9 cellular contexts compared by ENCODE assay signal in the genomic region with DNA sequence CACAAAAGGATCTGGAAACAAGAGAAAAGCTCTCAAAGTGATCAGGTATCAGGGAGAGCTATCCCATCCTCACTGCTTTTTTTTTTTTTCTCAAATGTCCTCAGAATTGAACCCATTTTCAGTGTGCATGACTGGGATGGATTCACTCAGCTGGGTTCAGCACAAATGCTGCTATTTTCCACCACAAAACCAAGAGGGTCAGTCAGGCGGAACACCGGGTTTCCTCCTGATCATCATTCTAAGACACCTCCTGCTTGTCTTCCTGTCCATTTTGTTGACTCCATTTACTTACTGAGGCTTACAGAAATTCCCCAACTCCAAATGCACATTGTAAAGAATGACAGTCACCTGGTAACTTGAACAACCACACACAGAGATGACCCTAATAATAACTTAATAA. TPM values are rescaled to one million over a fixed set of nuclear protein-coding genes. Genes with fewer than 3 reads are reported as not detected.
DNase-seq lines count a peak whose midpoint lies in the region; ATAC-seq and TF ChIP-seq lines count a peak whose summit lies in the region.
"Had no signal": no experiment of that assay in that cellular context is flagged by ENCODE, and none has a peak within 500 bp of the region (broad histone marks: within the 10 kb centered on the region; RNA-seq: fewer than 3 reads in every experiment).

No MANE protein-coding gene starts in this region.

- H3K36me3 Mint-ChIP-seq in progenitor cell of endocrine pancreas (ENCODE audit: insufficient read depth), result no peaks in the 10 kb centered on the region
- H3K36me3 Mint-ChIP-seq in activated CD4-positive, alpha-beta memory T cell treated with anti-CD3 and anti-CD28 coated beads for 36 hours, result no peaks in the 10 kb centered on the region
- no peaks in the 10 kb centered on the region for H3K36me3 Mint-ChIP-seq in CD8-positive, alpha-beta T cell
- no peaks in the 10 kb centered on the region for H3K36me3 Mint-ChIP-seq in CD4-positive, alpha-beta memory T cell

- no peaks in the 10 kb centered on the region for H3K79me2 ChIP-seq in ACC112 (ENCODE audit: control insufficient read depth, insufficient read depth, low read length, unreplicated experiment)

- no peaks in the 10 kb centered on the region for H3K4me1 Mint-ChIP-seq in progenitor cell of endocrine pancreas (ENCODE audit: low read depth)
- peaks cover 29% of the 10 kb centered on the region for H3K4me1 Mint-ChIP-seq in activated CD4-positive, alpha-beta memory T cell treated with anti-CD3 and anti-CD28 coated beads for 36 hours (ENCODE audit: low read depth)
- H3K4me1 Mint-ChIP-seq in CD8-positive, alpha-beta T cell (ENCODE audit: low read depth), result peaks cover 37% of the 10 kb centered on the region
- peaks cover 11 to 39% (median 25%) of the 10 kb centered on the region in 4 donors for H3K4me1 Mint-ChIP-seq in CD4-positive, alpha-beta memory T cell

- peaks cover 15% of the 10 kb centered on the region for H3K4me1 ChIP-seq in ACC112 (ENCODE audit: control insufficient read depth, insufficient read depth, low read length, unreplicated experiment)
- no peaks in the 10 kb centered on the region for H3K4me1 ChIP-seq in CD8-positive, alpha-beta T cell (ENCODE audit: insufficient read depth, low read length)
- H3K4me1 ChIP-seq in CD4-positive, alpha-beta memory T cell (ENCODE audit: insufficient read depth, low read length), result no peaks in the 10 kb centered on the region

- intact Hi-C loops in activated CD4-positive, alpha-beta memory T cell treated with anti-CD3 and anti-CD28 coated beads for 36 hours (cut with micrococcal nuclease), result no loop called here
- intact Hi-C loops in CD8-positive, alpha-beta T cell (cut with DNase I, micrococcal nuclease), result no loop called here
- intact Hi-C loops in CD4-positive, alpha-beta memory T cell (cut with micrococcal nuclease), result no loop called here

- H3K36me3 ChIP-seq in ACC112 (ENCODE audit: insufficient read depth, low read length), result no peaks in the 10 kb centered on the region
- H3K36me3 ChIP-seq in CD8-positive, alpha-beta T cell (ENCODE audit: insufficient read depth, low read length), result no peaks in the 10 kb centered on the region
- no peaks in the 10 kb centered on the region for H3K36me3 ChIP-seq in CD4-positive, alpha-beta memory T cell (ENCODE audit: insufficient read depth, low read length)

- H3K4me3 Mint-ChIP-seq in progenitor cell of endocrine pancreas (ENCODE audit: low read depth), result no peak overlapping the region
- H3K4me3 Mint-ChIP-seq in activated CD4-positive, alpha-beta memory T cell treated with anti-CD3 and anti-CD28 coated beads for 36 hours, result no peak overlapping the region
- H3K4me3 Mint-ChIP-seq in CD8-positive, alpha-beta T cell, result no peak overlapping the region
- no peak overlapping the region for H3K4me3 Mint-ChIP-seq in CD4-positive, alpha-beta memory T cell

- peaks cover 12% of the 10 kb centered on the region for H3K27me3 Mint-ChIP-seq in progenitor cell of endocrine pancreas
- H3K27me3 Mint-ChIP-seq in activated CD4-positive, alpha-beta memory T cell treated with anti-CD3 and anti-CD28 coated beads for 36 hours, result peaks cover 2% of the 10 kb centered on the region
- H3K27me3 Mint-ChIP-seq in CD8-positive, alpha-beta T cell (ENCODE audit: low read depth), result no peaks in the 10 kb centered on the region
- peaks cover 0 to under 1% of the 10 kb centered on the region in 2 donors for H3K27me3 Mint-ChIP-seq in CD4-positive, alpha-beta memory T cell

- H3K9me3 Mint-ChIP-seq in progenitor cell of endocrine pancreas (ENCODE audit: low read depth), result no peaks in the 10 kb centered on the region
- H3K9me3 Mint-ChIP-seq in activated CD4-positive, alpha-beta memory T cell treated with anti-CD3 and anti-CD28 coated beads for 36 hours, result no peaks in the 10 kb centered on the region
- no peaks in the 10 kb centered on the region for H3K9me3 Mint-ChIP-seq in CD8-positive, alpha-beta T cell
- H3K9me3 Mint-ChIP-seq in CD4-positive, alpha-beta memory T cell, result no peaks in the 10 kb centered on the region

- ATAC-seq in GM21360 (IDR thresholded peaks at IDR 0.05; ENCODE audit: unreplicated experiment) (peak; percentile 72), HG03439 (IDR thresholded peaks at IDR 0.05; ENCODE audit: unreplicated experiment) (peak; percentile 45)
- ATAC-seq in CD8-positive, alpha-beta T cell, result no peak

- H3K9me3 ChIP-seq in CD8-positive, alpha-beta T cell (ENCODE audit: low read length), result no peaks in the 10 kb centered on the region
- no peaks in the 10 kb centered on the region for H3K9me3 ChIP-seq in CD4-positive, alpha-beta memory T cell (ENCODE audit: control insufficient read depth in 1 of 2, low read length in 2 of 2)

- no peaks in the 10 kb centered on the region for H3K27me3 ChIP-seq in ACC112 (ENCODE audit: insufficient read depth, low read length)
- H3K27me3 ChIP-seq in CD8-positive, alpha-beta T cell (ENCODE audit: insufficient read depth, low read length), result no peaks in the 10 kb centered on the region
- H3K27me3 ChIP-seq in CD4-positive, alpha-beta memory T cell (ENCODE audit: insufficient read depth, low read length), result no peaks in the 10 kb centered on the region

- CTCF ChIA-PET in activated CD4-positive, alpha-beta memory T cell treated with anti-CD3 and anti-CD28 coated beads for 36 hours (lab: Charles Lee), result interaction anchor here (1.9 kb wide), 1 partner anchor 17 kb away, joined by 8 read pairs; no protein-coding TSS in a partner anchor
- CTCF ChIA-PET in CD8-positive, alpha-beta T cell (lab: Charles Lee), result interaction anchor here (1.3 kb wide), 1 partner anchor 17 kb away, joined by 4 read pairs; no protein-coding TSS in a partner anchor
- CTCF ChIA-PET in CD4-positive, alpha-beta memory T cell (lab: Charles Lee; ENCODE audit: partially characterized antibody), result no interaction called here

- no peak for TF ChIP-seq CTCF in progenitor cell of endocrine pancreas (IDR thresholded peaks at IDR 0.05; ENCODE audit: unreplicated experiment)
- no peak for TF ChIP-seq CTCF in CD8-positive, alpha-beta T cell (IDR thresholded peaks at IDR 0.05)

- H2AFZ ChIP-seq in ACC112 (ENCODE audit: low read length, unreplicated experiment), result no peak overlapping the region

- POLR2A ChIA-PET in activated CD4-positive, alpha-beta memory T cell treated with anti-CD3 and anti-CD28 coated beads for 36 hours (lab: Charles Lee), result no interaction called here
- POLR2A ChIA-PET in CD8-positive, alpha-beta T cell (lab: Charles Lee), result no interaction called here
- POLR2A ChIA-PET in CD4-positive, alpha-beta memory T cell (lab: Charles Lee; ENCODE audit: partially characterized antibody), result no interaction called here

- DNase-seq in kidney glomerular epithelial cell (lab: John Stamatoyannopoulos, UW), result peak; percentile 45
- no peak for DNase-seq in progenitor cell of endocrine pancreas (ENCODE audit: low spot score, unreplicated experiment)
- no peak for DNase-seq in activated CD4-positive, alpha-beta memory T cell treated with anti-CD3 and anti-CD28 coated beads for 36 hours
- DNase-seq in CD8-positive, alpha-beta T cell, result no peak
- no peak for DNase-seq in CD4-positive, alpha-beta memory T cell

- no peak overlapping the region for H3K4me3 ChIP-seq in ACC112 (ENCODE audit: low read depth, low read length)
- no peak overlapping the region for H3K4me3 ChIP-seq in CD8-positive, alpha-beta T cell (ENCODE audit: low read depth, low read length)
- H3K4me3 ChIP-seq in CD4-positive, alpha-beta memory T cell (ENCODE audit: low read length in 2 of 2), result no peak overlapping the region

- H3K27ac Mint-ChIP-seq in progenitor cell of endocrine pancreas, result no peak overlapping the region
- H3K27ac Mint-ChIP-seq in activated CD4-positive, alpha-beta memory T cell treated with anti-CD3 and anti-CD28 coated beads for 36 hours, result no peak overlapping the region
- no peak overlapping the region for H3K27ac Mint-ChIP-seq in CD8-positive, alpha-beta T cell
- no peak overlapping the region for H3K27ac Mint-ChIP-seq in CD4-positive, alpha-beta memory T cell

- H3K27ac ChIP-seq in ACC112 (ENCODE audit: low read depth, low read length), result peak overlapping the region; percentile 15; the same call in 1 of the 2 replicates
- no peak overlapping the region for H3K27ac ChIP-seq in CD8-positive, alpha-beta T cell (ENCODE audit: low read depth, low read length)
- H3K27ac ChIP-seq in CD4-positive, alpha-beta memory T cell (ENCODE audit: low read depth, low read length), result no peak overlapping the region
- H3K27ac ChIP-seq: VCaP had no signal

RNA-seq across cellular contexts. Expression of gene CYRIA, which starts 39.9 kb away (rescaled TPM):
- total RNA-seq in progenitor cell of endocrine pancreas, result 0.91 and 2.0 TPM in 2 replicates
- total RNA-seq in activated CD4-positive, alpha-beta memory T cell treated with anti-CD3 and anti-CD28 coated beads for 36 hours, result under 1 TPM; 0.81 to 0.99 TPM
- total RNA-seq in CD8-positive, alpha-beta T cell, result 1 to 10 TPM; 2.0 to 2.6 TPM
- total RNA-seq in CD4-positive, alpha-beta memory T cell, result under 1 TPM; 0.11 to 0.32 TPM
- polyA plus RNA-seq in CD4-positive, alpha-beta memory T cell, result under 1 TPM in 1 of 2 donors, not detected in 1; 0.18 TPM
